27 cellular contexts compared by ENCODE assay signal in the genomic region with DNA sequence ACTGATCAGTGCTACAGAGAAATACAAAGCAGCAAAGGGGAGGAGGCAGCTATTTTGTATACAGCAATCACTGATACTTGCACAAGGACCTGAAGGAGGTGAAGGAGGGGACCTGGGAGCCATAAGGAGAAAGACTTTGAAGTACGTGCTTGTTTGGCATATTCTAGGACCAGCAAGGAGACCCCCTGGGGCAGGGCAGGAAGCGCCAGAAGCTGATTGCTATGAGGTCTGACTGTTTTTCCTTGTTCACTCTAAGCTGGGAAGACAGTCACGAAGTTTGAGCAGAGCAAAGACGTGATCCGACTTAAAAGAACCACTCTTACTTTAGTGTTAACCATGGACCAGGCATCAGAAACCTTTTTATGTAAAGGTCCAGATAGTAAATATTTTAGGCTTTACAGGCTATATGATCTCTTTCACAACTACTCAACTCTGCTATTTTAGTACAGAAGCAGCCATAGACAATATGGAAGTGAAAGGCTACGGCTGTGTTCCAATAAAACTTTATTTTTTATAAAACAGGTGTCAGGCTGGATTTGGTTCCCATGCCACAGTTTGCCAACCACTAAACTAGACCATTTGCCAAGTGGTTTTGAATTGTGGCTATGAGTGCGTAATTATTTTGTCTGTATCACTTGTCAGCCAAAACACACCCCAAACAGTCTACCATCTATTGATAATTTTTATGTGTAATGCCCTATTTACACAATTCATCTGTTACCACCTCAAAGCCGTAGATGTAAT.
DNase-seq lines count a peak whose midpoint lies in the region; ATAC-seq and TF ChIP-seq lines count a peak whose summit lies in the region.
"Had no signal": no experiment of that assay in that cellular context is flagged by ENCODE, and none has a peak within 500 bp of the region (broad histone marks: within the 10 kb centered on the region; RNA-seq: fewer than 3 reads in every experiment).

No MANE protein-coding gene starts in this region.

- peaks cover 10% of the 10 kb centered on the region for H3K4me1 Mint-ChIP-seq in GM23338
- H3K4me1 Mint-ChIP-seq in neural progenitor cell = peaks cover 14% of the 10 kb centered on the region
- H3K4me1 Mint-ChIP-seq: natural killer cell, T-helper 17 cell had no signal

- intact Hi-C loops in Panc1 (cut with micrococcal nuclease; ENCODE audit: unreplicated experiment) (no loop called here), uterus (cut with DNase I; ENCODE audit: low total_unique reads) (no loop called here)

- TF ChIP-seq POLR2A in uterus (IDR thresholded peaks at IDR 0.05) = no peak

- H3K4me2 ChIP-seq in GM23338 (no peak overlapping the region; the same call in 1 of the 2 replicates), fibroblast of lung (ENCODE audit: extremely low read depth, insufficient read depth, low read length) (no peak overlapping the region), neural progenitor cell (no peak overlapping the region)
- H3K4me2 ChIP-seq: SK-N-SH had no signal

- no peaks in the 10 kb centered on the region for H4K20me1 ChIP-seq in GM23338 (replicated peaks; ENCODE audit: insufficient read depth)
- H4K20me1 ChIP-seq in fibroblast of lung (ENCODE audit: control insufficient read depth, extremely low read depth, insufficient read depth, low read length) = no peaks in the 10 kb centered on the region
- no peaks in the 10 kb centered on the region for H4K20me1 ChIP-seq in neural progenitor cell (ENCODE audit: low read depth)

- H3K9ac ChIP-seq in fibroblast of lung (ENCODE audit: insufficient read depth, low read length) (no peak overlapping the region), neural progenitor cell (no peak overlapping the region)
- H3K9ac ChIP-seq: parathyroid adenoma, SK-N-SH had no signal

- in situ Hi-C loops in Panc1 (cut with HindIII; ENCODE audit: low pct_unique_long_range_greater_than_20kb, low sequenced_read_pairs) = no loop called here

- H3K9me2 ChIP-seq in GM23338 (ENCODE audit: insufficient read depth) = no peaks in the 10 kb centered on the region
- H3K9me2 ChIP-seq: SK-N-SH had no signal

- H3K36me3 ChIP-seq in GM23338 (ENCODE audit: insufficient read depth) (no peaks in the 10 kb centered on the region), Panc1 (ENCODE audit: control insufficient read depth, insufficient read depth, low read length) (no peaks in the 10 kb centered on the region), fibroblast of lung (ENCODE audit: control insufficient read depth, insufficient read depth, low read length) (no peaks in the 10 kb centered on the region), neural progenitor cell (no peaks in the 10 kb centered on the region), uterus (no peaks in the 10 kb centered on the region)
- H3K36me3 ChIP-seq: transverse colon had no signal

- ATAC-seq in GM23338 (peak; percentile 77), Panc1 (no peak)
- ATAC-seq: left colon, natural killer cell, T-helper 17 cell had no signal

- H2AFZ ChIP-seq in GM23338 = no peak overlapping the region
- H2AFZ ChIP-seq in fibroblast of lung (ENCODE audit: low read length) = no peak overlapping the region
- H2AFZ ChIP-seq in neural progenitor cell (replicated peaks) = no peak overlapping the region
- H2AFZ ChIP-seq: parathyroid adenoma had no signal

- H3K9me3 ChIP-seq in Panc1 (ENCODE audit: control insufficient read depth, insufficient read depth, low read depth, low read length) = no peaks in the 10 kb centered on the region
- H3K9me3 ChIP-seq in fibroblast of lung (ENCODE audit: control insufficient read depth, insufficient read depth, low read depth, low read length) = no peaks in the 10 kb centered on the region
- no peaks in the 10 kb centered on the region for H3K9me3 ChIP-seq in neural progenitor cell (ENCODE audit: low read depth)
- no peaks in the 10 kb centered on the region for H3K9me3 ChIP-seq in uterus
- H3K9me3 ChIP-seq: SK-N-SH, transverse colon had no signal

- peak; percentile 68 for DNase-seq in GM23338 (ENCODE audit: low spot score)
- DNase-seq in Panc1 (ENCODE audit: low read depth, low spot score) = no peak
- no peak for DNase-seq in fibroblast of lung (ENCODE audit: low read depth in 2 of 2)
- DNase-seq in neural progenitor cell (ENCODE audit: low spot score) = peak; percentile 39
- no peak for DNase-seq in uterus
- DNase-seq in activated T-cell treated with anti-CD3 and anti-CD28 coated beads for 4 hours = no peak
- no peak for DNase-seq in KG1 (lab: John Stamatoyannopoulos, UW)
- DNase-seq in D341Med (ENCODE audit: low spot score) = no peak
- DNase-seq: activated CD4-positive, alpha-beta T cell treated with anti-CD3 and anti-CD28 coated beads for 48 hours; activated naive CD4-positive, alpha-beta T cell treated with Interleukin-2 at 50 U/mL for 16 hours; activated T-cell treated with anti-CD3 and anti-CD28 coated beads, Interleukin-2, amount 50 U/mL, for 48 hours; CD4-positive, alpha-beta T cell; dermis blood vessel endothelial cell; DMS 273 treated with DMSO at 0.1 percent for 48 hours; Kasumi-1; left colon; natural killer cell; NCI-H1048; NCI-H187; NCI-H2171 treated with DMSO at 0.1 percent for 48 hours; NCI-H524; SK-N-SH; stimulated activated CD4-positive, alpha-beta T cell treated with anti-CD3 and anti-CD28 coated beads, Interleukin-15, amount 100 ng/mL, for 24 hours; T-helper 17 cell; transverse colon had no signal

- H3K79me2 ChIP-seq in GM23338 (replicated peaks; ENCODE audit: insufficient read depth) = no peaks in the 10 kb centered on the region
- H3K79me2 ChIP-seq in fibroblast of lung (ENCODE audit: control insufficient read depth, insufficient read depth, low read length) = no peaks in the 10 kb centered on the region
- no peaks in the 10 kb centered on the region for H3K79me2 ChIP-seq in neural progenitor cell (ENCODE audit: low read depth)
- H3K79me2 ChIP-seq: parathyroid adenoma had no signal

- peaks cover 18% of the 10 kb centered on the region; the same call in 2 of the 3 replicates for H3K36me3 Mint-ChIP-seq in GM23338 (ENCODE audit: low read depth)
- peaks cover 30% of the 10 kb centered on the region for H3K36me3 Mint-ChIP-seq in neural progenitor cell
- H3K36me3 Mint-ChIP-seq: natural killer cell had no signal

- H3K4me3 ChIP-seq in GM23338 = no peak overlapping the region
- no peak overlapping the region for H3K4me3 ChIP-seq in Panc1 (ENCODE audit: low read depth in 2 of 2, low read length in 2 of 2)
- no peak overlapping the region for H3K4me3 ChIP-seq in fibroblast of lung (replicated peaks in 1 of 4; ENCODE audit: control extremely low read depth in 1 of 4, insufficient read depth in 1 of 4, low read depth in 3 of 4, low read length in 4 of 4)
- no peak overlapping the region for H3K4me3 ChIP-seq in neural progenitor cell
- no peak overlapping the region for H3K4me3 ChIP-seq in uterus
- H3K4me3 ChIP-seq: transverse colon had no signal

- H3K4me1 ChIP-seq in GM23338 (ENCODE audit: insufficient read depth) (peaks cover 12% of the 10 kb centered on the region), Panc1 (ENCODE audit: control insufficient read depth, insufficient read depth, low read length) (peaks cover 3% of the 10 kb centered on the region; the same call in 1 of the 2 replicates), fibroblast of lung (ENCODE audit: control insufficient read depth, extremely low read depth, insufficient read depth, low read length) (peaks cover 2% of the 10 kb centered on the region), neural progenitor cell (peaks cover 8% of the 10 kb centered on the region), uterus (peaks cover 5 to 8% of the 10 kb centered on the region in 2 donors)

- no peaks in the 10 kb centered on the region for H3K27me3 ChIP-seq in GM23338 (ENCODE audit: insufficient read depth)
- no peaks in the 10 kb centered on the region for H3K27me3 ChIP-seq in Panc1 (ENCODE audit: control insufficient read depth, insufficient read depth, low read length)
- H3K27me3 ChIP-seq in fibroblast of lung (ENCODE audit: control insufficient read depth, insufficient read depth, low read length) = no peaks in the 10 kb centered on the region
- no peaks in the 10 kb centered on the region for H3K27me3 ChIP-seq in neural progenitor cell
- H3K27me3 ChIP-seq in uterus = no peaks in the 10 kb centered on the region
- H3K27me3 ChIP-seq: transverse colon had no signal

- CTCF ChIA-PET in Panc1 (lab: Charles Lee) = no interaction called here

- POLR2A ChIA-PET in Panc1 (lab: Charles Lee) = no interaction called here

- H3F3A ChIP-seq in GM23338 (replicated peaks; ENCODE audit: low read depth) = no peaks in the 10 kb centered on the region
- H3F3A ChIP-seq in neural progenitor cell (ENCODE audit: low read depth) = no peaks in the 10 kb centered on the region

- H3K27ac Mint-ChIP-seq in GM23338 (peak overlapping the region; percentile 9; the same call in 1 of the 2 replicates), neural progenitor cell (no peak overlapping the region)
- H3K27ac Mint-ChIP-seq: CD4-positive, alpha-beta T cell; natural killer cell; T-helper 17 cell had no signal

- no peak for TF ChIP-seq CTCF in GM23338 (conservative IDR thresholded peaks at IDR 0.05; ENCODE audit: low read depth in 2 of 2)
- no peak for TF ChIP-seq CTCF in Panc1 (IDR thresholded peaks at IDR 0.05)
- no peak for TF ChIP-seq CTCF in fibroblast of lung (conservative IDR thresholded peaks at IDR 0.05 in 1 of 2, IDR thresholded peaks at IDR 0.05 in 1 of 2; ENCODE audit: low read depth in 1 of 2, low read length in 2 of 2)
- TF ChIP-seq CTCF in neural progenitor cell (IDR thresholded peaks at IDR 0.05) = no peak
- no peak for TF ChIP-seq CTCF in uterus (IDR thresholded peaks at IDR 0.05)

- BruUV-seq in Panc1 (replicated peaks; lab: Mats Ljungman, UMichigan) = no TSS peak

- H3K4me3 Mint-ChIP-seq in GM23338 = no peak overlapping the region
- no peak overlapping the region for H3K4me3 Mint-ChIP-seq in neural progenitor cell
- H3K4me3 Mint-ChIP-seq: CD4-positive, alpha-beta T cell; natural killer cell; T-helper 17 cell had no signal

- H3K27me3 Mint-ChIP-seq in GM23338 (ENCODE audit: insufficient read depth, low read depth, poor library complexity) (peaks cover 3% of the 10 kb centered on the region), neural progenitor cell (ENCODE audit: insufficient read depth, low read depth) (no peaks in the 10 kb centered on the region)
- H3K27me3 Mint-ChIP-seq: CD4-positive, alpha-beta T cell; T-helper 17 cell had no signal

- no peak overlapping the region for H3K27ac ChIP-seq in GM23338 (ENCODE audit: low read depth)
- peak overlapping the region; percentile 30; the same call in 1 of the 2 replicates for H3K27ac ChIP-seq in Panc1 (ENCODE audit: low read length)
- H3K27ac ChIP-seq in fibroblast of lung (ENCODE audit: insufficient read depth, low read length) = peak overlapping the region; percentile 67
- no peak overlapping the region for H3K27ac ChIP-seq in neural progenitor cell
- no peak overlapping the region for H3K27ac ChIP-seq in uterus
- H3K27ac ChIP-seq: parathyroid adenoma, RWPE1, transverse colon had no signal

- H3K9me3 Mint-ChIP-seq in GM23338 (no peaks in the 10 kb centered on the region), neural progenitor cell (peaks cover under 1% of the 10 kb centered on the region)
- H3K9me3 Mint-ChIP-seq: CD4-positive, alpha-beta T cell; natural killer cell had no signal

TF ChIP-seq in GM23338, 12 proteins besides CTCF, POLR2A, EP300 and RAD21 (continues in another document):
- TF ChIP-seq POLR2AphosphoS5 (IDR thresholded peaks at IDR 0.05; ENCODE audit: low read depth) (no peak), ZNF114 (CRISPR knock-in tag; IDR thresholded peaks at IDR 0.05) (no peak), JUNB (IDR thresholded peaks at IDR 0.05; ENCODE audit: unreplicated experiment) (no peak)

Comparison
In these comparisons a context has a peak if more than half of its experiments do, and no peak if none do; other contexts are left out.
1. DNase-seq: peak in GM23338 (single experiment) and neural progenitor cell (single experiment); none in Panc1 (single experiment), fibroblast of lung (0 of 2), uterus (0 of 2), activated T-cell treated with anti-CD3 and anti-CD28 coated beads for 4 hours (single experiment), KG1 (single experiment) and D341Med (single experiment).
2. H3K27ac ChIP-seq: peak in Panc1 (single experiment) and fibroblast of lung (single experiment); none in GM23338 (single experiment), neural progenitor cell (single experiment) and uterus (0 of 2).